1 cellular context compared by ENCODE assay signal in the genomic region with DNA sequence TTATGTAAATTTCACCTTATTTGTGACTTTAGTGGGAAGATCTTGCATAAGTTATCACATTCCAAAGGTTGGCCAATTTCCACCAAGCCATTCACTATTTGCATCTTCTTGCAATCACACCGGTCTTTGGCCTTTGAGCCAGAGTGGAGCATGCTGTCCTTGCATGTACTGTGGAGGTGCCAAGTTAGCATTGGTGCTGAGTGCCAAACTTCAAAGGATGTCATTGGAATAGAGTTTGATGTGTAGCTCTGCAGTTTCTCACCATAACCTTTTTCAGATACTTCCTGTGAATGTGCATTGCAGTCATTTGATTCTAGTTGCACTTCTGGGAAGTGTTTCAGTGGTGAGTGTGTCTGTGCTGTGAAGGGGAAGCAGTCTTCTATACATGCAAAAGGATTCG.
TF ChIP-seq lines count a peak whose summit lies in the region.

No MANE protein-coding gene starts in this region.

TF ChIP-seq in SK-N-SH, 30 proteins besides CTCF, POLR2A, EP300 and RAD21 (continued from another document):
- TF ChIP-seq, protein P1, sequence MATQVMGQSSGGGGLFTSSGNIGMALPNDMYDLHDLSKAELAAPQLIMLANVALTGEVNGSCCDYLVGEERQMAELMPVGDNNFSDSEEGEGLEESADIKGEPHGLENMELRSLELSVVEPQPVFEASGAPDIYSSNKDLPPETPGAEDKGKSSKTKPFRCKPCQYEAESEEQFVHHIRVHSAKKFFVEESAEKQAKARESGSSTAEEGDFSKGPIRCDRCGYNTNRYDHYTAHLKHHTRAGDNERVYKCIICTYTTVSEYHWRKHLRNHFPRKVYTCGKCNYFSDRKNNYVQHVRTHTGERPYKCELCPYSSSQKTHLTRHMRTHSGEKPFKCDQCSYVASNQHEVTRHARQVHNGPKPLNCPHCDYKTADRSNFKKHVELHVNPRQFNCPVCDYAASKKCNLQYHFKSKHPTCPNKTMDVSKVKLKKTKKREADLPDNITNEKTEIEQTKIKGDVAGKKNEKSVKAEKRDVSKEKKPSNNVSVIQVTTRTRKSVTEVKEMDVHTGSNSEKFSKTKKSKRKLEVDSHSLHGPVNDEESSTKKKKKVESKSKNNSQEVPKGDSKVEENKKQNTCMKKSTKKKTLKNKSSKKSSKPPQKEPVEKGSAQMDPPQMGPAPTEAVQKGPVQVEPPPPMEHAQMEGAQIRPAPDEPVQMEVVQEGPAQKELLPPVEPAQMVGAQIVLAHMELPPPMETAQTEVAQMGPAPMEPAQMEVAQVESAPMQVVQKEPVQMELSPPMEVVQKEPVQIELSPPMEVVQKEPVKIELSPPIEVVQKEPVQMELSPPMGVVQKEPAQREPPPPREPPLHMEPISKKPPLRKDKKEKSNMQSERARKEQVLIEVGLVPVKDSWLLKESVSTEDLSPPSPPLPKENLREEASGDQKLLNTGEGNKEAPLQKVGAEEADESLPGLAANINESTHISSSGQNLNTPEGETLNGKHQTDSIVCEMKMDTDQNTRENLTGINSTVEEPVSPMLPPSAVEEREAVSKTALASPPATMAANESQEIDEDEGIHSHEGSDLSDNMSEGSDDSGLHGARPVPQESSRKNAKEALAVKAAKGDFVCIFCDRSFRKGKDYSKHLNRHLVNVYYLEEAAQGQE (IDR thresholded peaks at IDR 0.05; ENCODE audit: low read depth, low read length) = no peak
- peak; percentile 23; the same call in 1 of the 2 replicates for TF ChIP-seq TEAD4 (IDR thresholded peaks at IDR 0.05; ENCODE audit: borderline replicate concordance, insufficient read depth)
